8 cellular contexts compared by ENCODE assay signal in genomic region chr17:38825762-38826247, GRCh38. TPM values are rescaled to one million over a fixed set of nuclear protein-coding genes. Genes with fewer than 3 reads are reported as not detected.
A peak's percentile ranks its signal among the peaks of the same experiment; 100 is the strongest.
DNase-seq lines count a peak whose midpoint lies in the region; TF ChIP-seq lines count a peak whose summit lies in the region.

No MANE protein-coding gene starts in this region.

- H3K9me3 ChIP-seq in sigmoid colon, result no peaks in the 10 kb centered on the region

- H3K27ac ChIP-seq in VCaP, result peak overlapping the region; percentile 85
- peak overlapping the region; percentile 94 to 99 (median 96) for H3K27ac ChIP-seq in sigmoid colon

- TF ChIP-seq POLR2A in sigmoid colon (IDR thresholded peaks at IDR 0.05), result no peak

- no peak for TF ChIP-seq EP300 in sigmoid colon (IDR thresholded peaks at IDR 0.05)

- intact Hi-C loops in sigmoid colon (cut with DNase I), result loop anchor here (1.0 kb wide), 3 partner anchors 27 to 74 kb away; partner anchors contain the start of genes PSMB3 and RPL23

- peaks cover 0 to 11% (median 2%) of the 10 kb centered on the region in 4 donors for H3K36me3 ChIP-seq in sigmoid colon

- no peak for TF ChIP-seq CTCF in GM12865 (IDR thresholded peaks at IDR 0.05; ENCODE audit: insufficient read depth, low read depth, low read length, missing control alignments)
- TF ChIP-seq CTCF in VCaP (conservative IDR thresholded peaks at IDR 0.05), result no peak
- no peak for TF ChIP-seq CTCF in fibroblast of villous mesenchyme (IDR thresholded peaks at IDR 0.05; ENCODE audit: insufficient read depth, low read depth, low read length)
- TF ChIP-seq CTCF in sigmoid colon (IDR thresholded peaks at IDR 0.05), result no peak
- TF ChIP-seq CTCF in GM13976 (IDR thresholded peaks at IDR 0.05; ENCODE audit: borderline replicate concordance, control extremely low read depth, extremely low read depth, insufficient read depth, missing control alignments), result no peak

- H3K27me3 ChIP-seq in sigmoid colon, result no peaks in the 10 kb centered on the region

- peaks cover 0 to 33% (median 25%) of the 10 kb centered on the region in 4 donors for H3K4me1 ChIP-seq in sigmoid colon

- in situ Hi-C loops in GM13976 (cut with MboI; ENCODE audit: low sequenced_read_pairs, unreplicated experiment), result no loop called here

- H3K4me3 ChIP-seq in GM12865 (ENCODE audit: low read depth, low read length) (peak overlapping the region; percentile 81), fibroblast of villous mesenchyme (ENCODE audit: low read depth, low read length) (peak overlapping the region; percentile 73), sigmoid colon (peak overlapping the region; percentile 73 to 86 (median 84))

- DNase-seq in GM12865 (ENCODE audit: low read depth), result no peak
- no peak for DNase-seq in fibroblast of villous mesenchyme (ENCODE audit: low read depth)
- DNase-seq in sigmoid colon, result no peak
- no peak for DNase-seq in GM13976 (ENCODE audit: low spot score)
- no peak for DNase-seq in COR-L47 (lab: John Stamatoyannopoulos, UW)
- DNase-seq in SHP77 treated with DMSO at 0.1 percent for 48 hours (lab: John Stamatoyannopoulos, UW), result no peak
- DNase-seq in dedifferentiated amniotic fluid mesenchymal stem cell (ENCODE audit: extremely low spot score), result no peak

- WGBS in sigmoid colon, 2 donors, result 93 to 95% methylated on average over 17 of the region's 17 CpGs

RNA-seq across cellular contexts. Expression of gene CWC25, which starts 0.7 kb away (rescaled TPM):
- 9.0 and 9.9 TPM in 2 replicates for total RNA-seq in fibroblast of villous mesenchyme
- 10 to 100 TPM; 15.6 to 32.4 (median 17.3) TPM for total RNA-seq in sigmoid colon
- polyA plus RNA-seq in sigmoid colon, result 10 to 100 TPM; 11.3 to 16.4 (median 11.4) TPM

RNA-seq across cellular contexts. Expression of gene PIP4K2B, which starts 26.4 kb away (rescaled TPM):
- total RNA-seq in fibroblast of villous mesenchyme (45.7 and 68.7 TPM in 2 replicates), sigmoid colon (10 to 100 TPM; 44.1 to 50.1 (median 44.6) TPM)
- polyA plus RNA-seq in sigmoid colon, result 10 to 100 TPM in 1 of 3 donors, 1 to 10 TPM in 2; 5.1 to 21.6 (median 6.6) TPM

RNA-seq across cellular contexts. Expression of gene RPL23, which starts 27.7 kb away (rescaled TPM):
- total RNA-seq in fibroblast of villous mesenchyme (1,013 and 1,112 TPM in 2 replicates), sigmoid colon (1,000 to 10,000 TPM; 1,692 to 2,841 (median 2,464) TPM)
- polyA plus RNA-seq in sigmoid colon, result 1,000 to 10,000 TPM; 2,289 to 3,780 (median 2,728) TPM

RNA-seq across cellular contexts. Expression of gene LASP1, which starts 44.1 kb away (rescaled TPM):
- total RNA-seq in fibroblast of villous mesenchyme, result 355 and 475 TPM in 2 replicates
- 10 to 100 TPM; 27.6 to 64.8 (median 42.2) TPM for total RNA-seq in sigmoid colon
- 100 to 1,000 TPM; 122 to 205 (median 182) TPM for polyA plus RNA-seq in sigmoid colon
